Comparison of ENCODE assay signal across 8 cellular contexts in the genomic region with DNA sequence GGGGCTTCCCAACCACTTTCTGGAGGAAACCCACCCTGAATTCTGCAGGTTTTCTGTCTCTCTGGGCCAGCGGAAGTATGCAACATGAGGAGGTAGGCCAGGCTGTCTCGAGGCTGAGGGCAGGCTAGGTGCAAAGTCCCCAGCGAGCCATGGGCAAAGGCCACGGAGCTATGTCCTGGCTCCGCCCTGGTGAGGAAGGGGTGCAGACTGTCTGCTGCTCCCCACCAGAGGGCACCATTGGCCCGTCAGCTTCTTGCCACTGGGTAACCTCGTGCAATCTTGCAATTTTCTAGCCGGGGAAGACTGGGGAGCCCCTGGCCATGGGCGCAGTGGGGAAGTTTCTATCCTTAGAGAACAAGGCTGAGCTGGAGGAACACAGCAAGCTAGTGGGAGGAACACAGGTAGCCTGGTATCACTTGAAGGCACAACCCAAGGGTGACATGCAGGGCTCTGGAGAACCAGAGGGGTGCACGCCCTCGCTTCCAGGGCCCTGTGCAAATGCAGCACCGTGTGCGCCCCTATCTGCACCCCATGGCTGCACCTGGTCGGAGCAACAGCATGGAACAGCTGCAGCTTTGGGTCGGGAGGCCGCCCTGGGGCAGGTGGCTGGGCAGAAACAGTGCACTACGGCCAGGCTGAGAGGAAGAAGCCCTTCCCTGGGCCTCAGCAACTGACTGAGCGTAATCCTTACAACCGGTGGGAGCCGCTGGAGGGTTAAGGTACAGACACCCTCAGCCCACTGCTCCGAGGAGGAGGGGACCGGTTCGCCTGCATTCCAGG. TPM values are rescaled to one million over a fixed set of nuclear protein-coding genes. Genes with fewer than 3 reads are reported as not detected.
DNase-seq lines count a peak whose midpoint lies in the region; ATAC-seq and TF ChIP-seq lines count a peak whose summit lies in the region.

No MANE protein-coding gene starts in this region.

- no peak overlapping the region for H3K4me3 ChIP-seq in A673 (ENCODE audit: low read depth, low read length, poor library complexity, severe bottlenecking)
- H3K4me3 ChIP-seq in duodenal mucosa (ENCODE audit: low read depth in 1 of 2, low read length in 2 of 2), result peak overlapping the region; percentile 59 to 62
- H3K4me3 ChIP-seq in lower leg skin (ENCODE audit: low read depth, poor library complexity, severe bottlenecking), result no peak overlapping the region

- WGBS in lower leg skin, 2 donors, result 14 to 15% methylated on average over 20 to 22 of the region's 23 CpGs

- intact Hi-C loops in A673 (cut with micrococcal nuclease; ENCODE audit: unreplicated experiment), result loop anchor here (1.0 to 10.0 kb wide), 3 partner anchors 38 to 206 kb away; partner anchors contain the start of genes COX6A1 and RNU4-2
- intact Hi-C loops in lower leg skin (cut with DNase I; ENCODE audit: low total_unique reads), result loop anchor here (2.0 kb wide), 1 partner anchor 36 kb away; the partner anchor contains the start of gene PXN

- H3K4me1 Mint-ChIP-seq in activated CD4-positive, alpha-beta memory T cell treated with anti-CD3 and anti-CD28 coated beads, Interleukin-2, amount 10 ng/mL, durations not matched to agents 7 days and 5 days, result peaks cover 85% of the 10 kb centered on the region

- no peaks in the 10 kb centered on the region for H3K9me3 Mint-ChIP-seq in activated CD4-positive, alpha-beta memory T cell treated with anti-CD3 and anti-CD28 coated beads, Interleukin-2, amount 10 ng/mL, durations not matched to agents 7 days and 5 days

- H3K4me1 ChIP-seq in A673 (ENCODE audit: insufficient read depth, low read length, poor library complexity, severe bottlenecking) (peaks cover 77% of the 10 kb centered on the region), duodenal mucosa (ENCODE audit: control insufficient read depth in 1 of 2, insufficient read depth in 2 of 2, low read length in 2 of 2) (peaks cover 96% of the 10 kb centered on the region in 2 donors)

- POLR2A ChIA-PET in A673 (lab: Charles Lee; ENCODE audit: low non-redundant PET), result interaction anchor here (0.6 to 1.3 kb wide), 3 partner anchors 63 to 64 kb away, joined by 3 to 8 read pairs (median 4); partner anchors contain the start of genes RNU4-1 and RNU4-2
- POLR2A ChIA-PET in activated CD4-positive, alpha-beta memory T cell treated with anti-CD3 and anti-CD28 coated beads, Interleukin-2, amount 10 ng/mL, durations not matched to agents 7 days and 5 days (lab: Charles Lee), result interaction anchor here (0.7 to 10.3 kb wide), 10 partner anchors 9 to 69 kb away, joined by 3 to 330 read pairs (median 6); partner anchors contain the start of genes PXN, RNU4-1, RNU4-2 and RPLP0

- H3K9ac ChIP-seq in duodenal mucosa (ENCODE audit: low read depth in 1 of 2, low read length in 2 of 2), result peak overlapping the region; percentile 18 to 51

- peak overlapping the region; percentile 82 for H3K27ac ChIP-seq in A673 (ENCODE audit: low read depth, low read length, poor library complexity, severe bottlenecking)
- H3K27ac ChIP-seq in duodenal mucosa (ENCODE audit: low read depth, low read length), result peak overlapping the region; percentile 58

- H3K9me3 ChIP-seq in A673 (ENCODE audit: low read depth, low read length, poor library complexity, severe bottlenecking) (no peaks in the 10 kb centered on the region), duodenal mucosa (ENCODE audit: control insufficient read depth in 1 of 2, low read length in 2 of 2) (no peaks in the 10 kb centered on the region)

- H3K27me3 ChIP-seq in A673 (replicated peaks; ENCODE audit: insufficient read depth, low read depth, low read length, poor library complexity) (no peaks in the 10 kb centered on the region), duodenal mucosa (ENCODE audit: control insufficient read depth in 1 of 2, insufficient read depth in 2 of 2, low read length in 2 of 2) (no peaks in the 10 kb centered on the region)

- peak; percentile 91 for DNase-seq in A673 (ENCODE audit: low spot score)
- peak; percentile 37 for DNase-seq in NCI-H748 treated with DMSO at 0.1 percent for 48 hours (lab: John Stamatoyannopoulos, UW)
- DNase-seq in activated CD4-positive, alpha-beta memory T cell treated with anti-CD3 and anti-CD28 coated beads, Interleukin-2, amount 10 ng/mL, durations not matched to agents 7 days and 5 days, result peak; percentile 91
- DNase-seq in lower leg skin (ENCODE audit: low spot score in 2 of 2), result peak; percentile 81 to 97
- peak; percentile 83 to 86 for DNase-seq in stimulated activated CD4-positive, alpha-beta T cell treated with anti-CD3 and anti-CD28 coated beads, Interleukin-4, amount 100 ng/mL, for 48 hours (ENCODE audit: low read depth in 2 of 2)

- no peak for TF ChIP-seq POLR2A in lower leg skin (IDR thresholded peaks at IDR 0.05)

- ATAC-seq in GM18873 (IDR thresholded peaks at IDR 0.05; ENCODE audit: low FRiP score, unreplicated experiment) (peak; percentile 65), HG03520 (IDR thresholded peaks at IDR 0.05; ENCODE audit: unreplicated experiment) (peak; percentile 71)

- peak overlapping the region; percentile 77 for H3K27ac Mint-ChIP-seq in activated CD4-positive, alpha-beta memory T cell treated with anti-CD3 and anti-CD28 coated beads, Interleukin-2, amount 10 ng/mL, durations not matched to agents 7 days and 5 days

- H3K4me3 Mint-ChIP-seq in activated CD4-positive, alpha-beta memory T cell treated with anti-CD3 and anti-CD28 coated beads, Interleukin-2, amount 10 ng/mL, durations not matched to agents 7 days and 5 days, result peak overlapping the region; percentile 47

- CTCF ChIA-PET in A673 (lab: Charles Lee), result interaction anchor here (0.6 to 8.7 kb wide), 17 partner anchors 9 to 142 kb away, joined by 3 to 141 read pairs (median 4); partner anchors contain the start of genes PXN, RNU4-1, RNU4-2 and RPLP0
- CTCF ChIA-PET in activated CD4-positive, alpha-beta memory T cell treated with anti-CD3 and anti-CD28 coated beads, Interleukin-2, amount 10 ng/mL, durations not matched to agents 7 days and 5 days (lab: Charles Lee), result interaction anchor here (0.5 to 9.7 kb wide), 30 partner anchors 8 to 628 kb away, joined by 3 to 561 read pairs (median 6); partner anchors contain the start of genes PXN, RAB35, RNU4-1 and RNU4-2

- peaks cover 47% of the 10 kb centered on the region for H3K36me3 Mint-ChIP-seq in activated CD4-positive, alpha-beta memory T cell treated with anti-CD3 and anti-CD28 coated beads, Interleukin-2, amount 10 ng/mL, durations not matched to agents 7 days and 5 days (ENCODE audit: low read depth)

- TF ChIP-seq CTCF in A673 (conservative IDR thresholded peaks at IDR 0.05; ENCODE audit: low read depth, low read length) (peak; percentile 95), lower leg skin (IDR thresholded peaks at IDR 0.05) (peak in 1 of 3 donors; percentile 95)

- BruUV-seq in A673 (replicated peaks; lab: Mats Ljungman, UMichigan), result no TSS peak

- no peaks in the 10 kb centered on the region for H3K27me3 Mint-ChIP-seq in activated CD4-positive, alpha-beta memory T cell treated with anti-CD3 and anti-CD28 coated beads, Interleukin-2, amount 10 ng/mL, durations not matched to agents 7 days and 5 days

- H3K36me3 ChIP-seq in A673 (ENCODE audit: insufficient read depth, low read length, poor library complexity, severe bottlenecking), result no peaks in the 10 kb centered on the region
- peaks cover 4 to 5% of the 10 kb centered on the region in 2 donors for H3K36me3 ChIP-seq in duodenal mucosa (ENCODE audit: control insufficient read depth in 1 of 2, insufficient read depth in 2 of 2, low read length in 2 of 2)

RNA-seq across cellular contexts. Expression of gene RPLP0, which starts 27.6 kb away (rescaled TPM):
- 1,951 and 2,047 TPM in 2 replicates for total RNA-seq in A673 (2021)
- total RNA-seq in activated CD4-positive, alpha-beta memory T cell treated with anti-CD3 and anti-CD28 coated beads, Interleukin-2, amount 10 ng/mL, durations not matched to agents 7 days and 5 days, result 1,000 to 10,000 TPM; 1,823 to 1,853 TPM
- total RNA-seq in lower leg skin, result 1,000 to 10,000 TPM; 2,664 to 4,654 (median 3,612) TPM

RNA-seq across cellular contexts. Expression of gene GCN1, which starts 34.0 kb away (rescaled TPM):
- total RNA-seq in A673 (2021) (129 and 131 TPM in 2 replicates), lower leg skin (100 to 1,000 TPM in 1 of 4 donors, 10 to 100 TPM in 3; 37.8 to 115 (median 50.8) TPM)
- 10 to 100 TPM; 86.0 to 94.3 TPM for total RNA-seq in activated CD4-positive, alpha-beta memory T cell treated with anti-CD3 and anti-CD28 coated beads, Interleukin-2, amount 10 ng/mL, durations not matched to agents 7 days and 5 days

RNA-seq across cellular contexts. Expression of gene PXN, which starts 37.0 kb away (rescaled TPM):
- total RNA-seq in A673 (2021) (110 and 127 TPM in 2 replicates), lower leg skin (10 to 100 TPM; 36.3 to 54.0 (median 49.8) TPM)
- total RNA-seq in activated CD4-positive, alpha-beta memory T cell treated with anti-CD3 and anti-CD28 coated beads, Interleukin-2, amount 10 ng/mL, durations not matched to agents 7 days and 5 days, result 100 to 1,000 TPM; 271 to 274 TPM

Comparison
In these comparisons a context has a peak if more than half of its experiments do, and no peak if none do; other contexts are left out.
1. DNase-seq: peak in every context shown above with its lines; median percentile 91 in A673; 91 in activated CD4-positive, alpha-beta memory T cell treated with anti-CD3 and anti-CD28 coated beads, Interleukin-2, amount 10 ng/mL, durations not matched to agents 7 days and 5 days; 89 in lower leg skin; 84 in stimulated activated CD4-positive, alpha-beta T cell treated with anti-CD3 and anti-CD28 coated beads, Interleukin-4, amount 100 ng/mL, for 48 hours; 37 in NCI-H748 treated with DMSO at 0.1 percent for 48 hours.
2. H3K4me3 ChIP-seq: peak in duodenal mucosa (2 of 2); none in A673 (single experiment) and lower leg skin (single experiment).